11 cellular contexts compared by ENCODE assay signal in the genomic region with DNA sequence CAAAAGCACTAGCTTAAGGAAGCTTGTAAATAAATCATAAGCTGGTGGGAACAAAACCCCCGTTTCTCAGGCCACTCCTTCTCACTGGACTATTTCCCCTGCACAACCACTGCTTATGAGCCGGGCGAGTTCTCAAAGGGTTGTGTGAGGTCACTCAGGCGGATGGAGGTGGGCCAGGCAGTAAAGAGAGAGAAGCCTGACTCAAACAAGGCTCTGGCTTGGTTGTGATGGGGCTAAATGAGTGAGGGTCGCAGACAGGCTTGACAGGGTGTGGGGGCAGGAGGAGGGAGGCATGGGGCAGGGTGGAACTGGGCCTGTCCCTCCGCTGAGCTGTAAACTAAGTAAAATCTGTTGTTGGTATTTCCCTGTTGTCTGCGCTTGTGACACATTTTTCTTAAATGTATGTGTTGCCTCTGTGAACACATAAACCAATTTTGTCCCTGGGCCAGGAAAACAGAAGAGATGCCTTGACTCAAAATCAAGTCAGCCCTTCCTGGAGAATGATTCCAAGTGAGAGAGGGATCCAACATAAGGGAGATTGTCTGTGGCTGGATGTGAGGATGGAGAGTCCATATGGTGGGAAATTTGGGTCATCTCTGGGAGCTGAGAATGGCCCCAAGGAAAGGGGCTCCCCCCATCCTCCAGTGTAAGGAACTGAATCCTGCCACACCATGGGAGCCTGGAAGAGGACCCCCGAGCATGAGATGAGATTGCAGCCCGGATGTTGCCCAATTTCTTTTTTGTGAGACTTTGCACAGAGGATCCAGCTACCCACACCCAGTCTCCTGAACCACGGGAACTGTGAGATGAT. TPM values are rescaled to one million over a fixed set of nuclear protein-coding genes. Genes with fewer than 3 reads are reported as not detected.
DNase-seq lines count a peak whose midpoint lies in the region; ATAC-seq, FAIRE-seq and TF ChIP-seq lines count a peak whose summit lies in the region.
"Had no signal": no experiment of that assay in that cellular context is flagged by ENCODE, and none has a peak within 500 bp of the region (broad histone marks: within the 10 kb centered on the region; RNA-seq: fewer than 3 reads in every experiment).

No MANE protein-coding gene starts in this region.

- H3K27ac ChIP-seq in K562 (ENCODE audit: extremely low read depth, low read depth, low read length), result peak overlapping the region; percentile 49; the same call in 1 of the 3 replicates
- peak overlapping the region; percentile 46 for H3K27ac ChIP-seq in HepG2 (ENCODE audit: extremely low read length, insufficient read depth, low read length)
- H3K27ac ChIP-seq in uterus, result peak overlapping the region; percentile 21 to 37
- H3K27ac ChIP-seq: body of pancreas had no signal

- intact Hi-C loops in K562 (cut with micrococcal nuclease) (no loop called here), HepG2 (cut with micrococcal nuclease; ENCODE audit: unreplicated experiment) (no loop called here), uterus (cut with DNase I; ENCODE audit: low total_unique reads) (no loop called here)

- TF ChIP-seq RAD21 in K562 (CRISPR knock-in tag; conservative IDR thresholded peaks at IDR 0.05 in 1 of 2, IDR thresholded peaks at IDR 0.05 in 1 of 2), result no peak
- TF ChIP-seq RAD21 in HepG2 (CRISPR knock-in tag; IDR thresholded peaks at IDR 0.05), result no peak

- H2AFZ ChIP-seq in K562 (ENCODE audit: low read depth, low read length), result peak overlapping the region; percentile 82
- H2AFZ ChIP-seq in HepG2 (ENCODE audit: low read length), result peak overlapping the region; percentile 47

- WGBS in K562 (ENCODE audit: insufficient coverage, low coverage, missing lambda C conversion rate), result 54% methylated on average over 10 of the region's 10 CpGs
- WGBS in HepG2 (ENCODE audit: low lambda C conversion rate), result 11% methylated on average over 10 of the region's 10 CpGs

- FAIRE-seq in K562 (lab: Jason Lieb, UNC), result no peak
- FAIRE-seq in HepG2 (lab: Jason Lieb, UNC), result peak; percentile 30

- in situ Hi-C loops in K562 (cut with MboI), result no loop called here
- in situ Hi-C loops in HepG2 (cut with HindIII; ENCODE audit: extremely low pct_ligation_motif_present, low pct_unique_long_range_greater_than_20kb), result no loop called here

- DNase-seq in NCI-H82 (lab: John Stamatoyannopoulos, UW), result peak; percentile 10
- no peak for DNase-seq in NCI-H82 treated with DMSO at 0.1 percent for 48 hours (lab: John Stamatoyannopoulos, UW; ENCODE audit: unreplicated experiment)
- DNase-seq in K562 (ENCODE audit: extremely low read depth in 1 of 4, low spot score in 3 of 4), result peak in 1 of 4 experiments; percentile 25
- DNase-seq in HepG2 (ENCODE audit: low spot score), result peak; percentile 42
- peak; percentile 25 to 37 for DNase-seq in uterus
- no peak for DNase-seq in dermis blood vessel endothelial cell
- DNase-seq: activated CD8-positive, alpha-beta memory T cell treated with anti-CD3 and anti-CD28 coated beads, Interleukin-2, amount 50 U/mL, for 4 hours; body of pancreas; stimulated activated CD4-positive, alpha-beta T cell treated with anti-CD3 and anti-CD28 coated beads, Interleukin-2, amount 100 ng/mL, for 24 hours had no signal

- H3K27me3 ChIP-seq in K562 (ENCODE audit: control insufficient read depth in 2 of 2, insufficient read depth in 2 of 2, low read length in 2 of 2) (no peaks in the 10 kb centered on the region), HepG2 (ENCODE audit: control insufficient read depth in 1 of 2, insufficient read depth in 2 of 2, low read length in 2 of 2) (no peaks in the 10 kb centered on the region), uterus (no peaks in the 10 kb centered on the region)
- H3K27me3 ChIP-seq: body of pancreas had no signal

- no peaks in the 10 kb centered on the region for H3K9me1 ChIP-seq in K562 (ENCODE audit: control insufficient read depth, insufficient read depth, low read length)

- H4K20me1 ChIP-seq in K562 (replicated peaks; ENCODE audit: control insufficient read depth, insufficient read depth, low read length) (no peaks in the 10 kb centered on the region), HepG2 (ENCODE audit: insufficient read depth, low read length) (no peaks in the 10 kb centered on the region)

- ATAC-seq in K562 (peak; percentile 13; the same call in 2 of the 3 replicates), HepG2 (peak; percentile 58), HG03159 (IDR thresholded peaks at IDR 0.05; ENCODE audit: unreplicated experiment) (no peak), HG02981 (IDR thresholded peaks at IDR 0.05; ENCODE audit: unreplicated experiment) (no peak)
- ATAC-seq: body of pancreas had no signal

- no TSS peak for BruUV-seq in K562 (replicated peaks; lab: Mats Ljungman, UMichigan)
- no TSS peak for BruUV-seq in HepG2 (replicated peaks; lab: Mats Ljungman, UMichigan)

- POLR2A ChIA-PET in K562 (lab: Yijun Ruan, JAX) (interaction anchor here (1.0 to 1.4 kb wide), 3 partner anchors 9 to 33 kb away, joined by 3 to 5 read pairs (median 4); partner anchors contain the start of gene CRYM), HepG2 (lab: Yijun Ruan, JAX) (interaction anchor here (0.8 to 2.5 kb wide), 6 partner anchors 9 to 77 kb away, joined by 4 to 17 read pairs (median 6); partner anchors contain the start of gene ANKS4B)

- peaks cover 29% of the 10 kb centered on the region in 2 experiments for H3K4me1 ChIP-seq in K562 (replicated peaks in 1 of 2; ENCODE audit: control insufficient read depth in 2 of 2, insufficient read depth in 2 of 2, low read length in 2 of 2)
- H3K4me1 ChIP-seq in HepG2 (ENCODE audit: insufficient read depth, low read length), result peaks cover 63% of the 10 kb centered on the region
- no peaks in the 10 kb centered on the region for H3K4me1 ChIP-seq in uterus

- TF ChIP-seq CTCF in K562 (IDR thresholded peaks at IDR 0.05 in 2 of 3, conservative IDR thresholded peaks at IDR 0.05 in 1 of 3; ENCODE audit: insufficient read depth in 2 of 3, low read depth in 1 of 3, low read length in 3 of 3) (no peak), HepG2 (CRISPR knock-in tag; IDR thresholded peaks at IDR 0.05) (no peak), uterus (IDR thresholded peaks at IDR 0.05) (no peak)

- CTCF ChIA-PET in K562 (lab: Yijun Ruan, JAX; ENCODE audit: low intra/inter-chr PET ratio), result no interaction called here
- CTCF ChIA-PET in HepG2 (lab: Yijun Ruan, JAX; ENCODE audit: low intra/inter-chr PET ratio, low total read pairs), result no interaction called here

- TF ChIP-seq EP300 in K562 (IDR thresholded peaks at IDR 0.05; ENCODE audit: low read length) (no peak), HepG2 (IDR thresholded peaks at IDR 0.05; ENCODE audit: low read depth in 2 of 2, low read length in 2 of 2) (no peak), HepG2 (CRISPR knock-in tag; IDR thresholded peaks at IDR 0.05; ENCODE audit: borderline replicate concordance) (no peak)

- H3K4me2 ChIP-seq in K562 (ENCODE audit: insufficient read depth, low read length), result peak overlapping the region; percentile 58; the same call in 1 of the 2 replicates
- peak overlapping the region; percentile 76 for H3K4me2 ChIP-seq in HepG2 (ENCODE audit: low read depth, low read length)

- no peak for TF ChIP-seq POLR2A in K562 (conservative IDR thresholded peaks at IDR 0.05)
- no peak for TF ChIP-seq POLR2A in HepG2 (IDR thresholded peaks at IDR 0.05; ENCODE audit: insufficient read depth in 1 of 2, low read depth in 2 of 2, low read length in 2 of 2)
- no peak for TF ChIP-seq POLR2A in uterus (IDR thresholded peaks at IDR 0.05)

- H3K79me2 ChIP-seq in K562 (ENCODE audit: control insufficient read depth, insufficient read depth, low read length), result no peaks in the 10 kb centered on the region
- no peaks in the 10 kb centered on the region for H3K79me2 ChIP-seq in HepG2 (ENCODE audit: insufficient read depth, low read length)

- H3K9ac ChIP-seq in K562 (ENCODE audit: insufficient read depth in 1 of 2, low read depth in 2 of 2, low read length in 2 of 2), result peak overlapping the region; percentile 19 to 23; a peak in 2 of 4 replicates
- H3K9ac ChIP-seq in HepG2 (ENCODE audit: insufficient read depth, low read depth, low read length), result peak overlapping the region; percentile 24; the same call in 1 of the 2 replicates

- H3K9me3 ChIP-seq in K562 (replicated peaks; ENCODE audit: control insufficient read depth, insufficient read depth, low read depth, low read length), result no peaks in the 10 kb centered on the region
- H3K9me3 ChIP-seq in HepG2 (ENCODE audit: low read length), result no peaks in the 10 kb centered on the region
- H3K9me3 ChIP-seq in uterus, result no peaks in the 10 kb centered on the region
- H3K9me3 ChIP-seq: body of pancreas had no signal

- no peaks in the 10 kb centered on the region for H3K36me3 ChIP-seq in K562 (ENCODE audit: control insufficient read depth, insufficient read depth, low read length)
- H3K36me3 ChIP-seq in HepG2 (replicated peaks in 1 of 2; ENCODE audit: control insufficient read depth in 1 of 2, insufficient read depth in 2 of 2, low read length in 2 of 2), result no peaks in the 10 kb centered on the region
- no peaks in the 10 kb centered on the region for H3K36me3 ChIP-seq in uterus

- H3K4me3 ChIP-seq in K562, result no peak overlapping the region
- H3K4me3 ChIP-seq in HepG2 (replicated peaks in 1 of 3; ENCODE audit: insufficient read depth in 1 of 3, low read depth in 2 of 3, low read length in 3 of 3), result peak overlapping the region; percentile 23 to 50 (median 45)
- H3K4me3 ChIP-seq in uterus, result no peak overlapping the region
- H3K4me3 ChIP-seq: body of pancreas had no signal

RNA-seq across cellular contexts. Expression of gene CRYM, which starts 13.7 kb away (rescaled TPM):
- total RNA-seq in K562 (2011; cell fraction: chromatin; rRNA removed; ENCODE audit: low replicate concordance), result 0.58 and 1.00 TPM in 2 replicates
- total RNA-seq in K562 (2011; cell fraction: nucleolus; rRNA removed), result 0.33 and 0.66 TPM in 2 replicates
- total RNA-seq in K562 (2011; cell fraction: nucleoplasm; rRNA removed), result 0.46 and 0.66 TPM in 2 replicates
- total RNA-seq in K562 (2014; rRNA removed) (0.41 and 0.65 TPM in 2 replicates), K562 (2014; rRNA removed; fragmentation: Illumina TruSeq; extraction: Trizol) (0.41 and 0.47 TPM in 2 replicates), K562 (2015; rRNA removed; fragmentation: Illumina TruSeq; extraction: Trizol) (0.23 and 0.58 TPM in 2 replicates), K562 (2021) (0.98 TPM in 2 replicates), HepG2 (2016; rRNA removed; fragmentation: Illumina TruSeq; extraction: Trizol) (1.9 and 2.4 TPM in 2 replicates), uterus (10 to 100 TPM in 1 of 4 donors, not detected in 3; 13.8 TPM), dermis blood vessel endothelial cell (not detected in 2 replicates)
- polyA plus RNA-seq in K562 (2011; rRNA removed) (0.56 and 0.62 TPM in 2 replicates), K562 (2014; fragmentation: Illumina TruSeq; extraction: Trizol) (0.47 and 0.59 TPM in 2 replicates), K562 (2014; fragmentation: Nextera tagmentation; extraction: Ambion mirVana) (under 1 TPM; 0.08 to 0.15 TPM), K562 (2014; rRNA removed) (0.37 and 0.73 TPM in 2 replicates), HepG2 (2011; rRNA removed) (2.2 and 2.6 TPM in 2 replicates)
- 0.62 and 1.7 TPM in 2 replicates for polyA plus RNA-seq in K562 (2011; cell fraction: cytosol; rRNA removed)
- 0.77 and 0.79 TPM in 2 replicates for polyA plus RNA-seq in K562 (2011; cell fraction: nucleus; rRNA removed)
- 0.82 and 1.5 TPM in 2 replicates for polyA plus RNA-seq in K562 (2012)
- polyA minus RNA-seq in K562 (2011; rRNA and poly(A)+ RNA removed), result 0.28 and 0.36 TPM in 2 replicates
- not detected in 2 replicates for polyA minus RNA-seq in K562 (2011; cell fraction: cytosol; rRNA and poly(A)+ RNA removed)
- 0.33 TPM in 1 of 2 replicates, not detected in the other for polyA minus RNA-seq in K562 (2011; cell fraction: nucleus; rRNA and poly(A)+ RNA removed)
- total RNA-seq in HepG2 (2016; cell fraction: cytosol; rRNA removed; fragmentation: Illumina TruSeq; extraction: Trizol; ENCODE audit: low read depth), result 0.53 and 0.91 TPM in 2 replicates
- total RNA-seq in HepG2 (2016; cell fraction: insoluble cytoplasmic fraction; rRNA removed; fragmentation: Illumina TruSeq; extraction: Trizol), result 1.5 and 2.2 TPM in 2 replicates
- total RNA-seq in HepG2 (2016; cell fraction: membrane; rRNA removed; fragmentation: Illumina TruSeq; extraction: Trizol), result 0.45 and 0.74 TPM in 2 replicates
- 0.71 and 0.72 TPM in 2 replicates for total RNA-seq in HepG2 (2016; cell fraction: nucleus; rRNA removed; fragmentation: Illumina TruSeq; extraction: Trizol)
- polyA plus RNA-seq in HepG2 (2011; cell fraction: cytosol; rRNA removed), result 2.3 and 2.5 TPM in 2 replicates
- polyA plus RNA-seq in HepG2 (2011; cell fraction: nucleus; rRNA removed), result 3.8 and 5.1 TPM in 2 replicates
- polyA plus RNA-seq in HepG2 (2012), result 3.1 and 5.2 TPM in 2 replicates
- polyA plus RNA-seq in HepG2 (2016; cell fraction: cytosol; fragmentation: Illumina TruSeq; extraction: Trizol; ENCODE audit: low read depth), result 0.28 and 1.1 TPM in 2 replicates
- 2.0 TPM in 2 replicates for polyA plus RNA-seq in HepG2 (2016; cell fraction: insoluble cytoplasmic fraction; fragmentation: Illumina TruSeq; extraction: Trizol; ENCODE audit: low read depth)
- polyA plus RNA-seq in HepG2 (2016; cell fraction: membrane; fragmentation: Illumina TruSeq; extraction: Trizol; ENCODE audit: low read depth), result 0.23 and 0.62 TPM in 2 replicates
- 1.6 and 2.0 TPM in 2 replicates for polyA plus RNA-seq in HepG2 (2016; cell fraction: nucleus; fragmentation: Illumina TruSeq; extraction: Trizol; ENCODE audit: insufficient read depth, low read depth)
- 2.0 TPM in 1 of 2 replicates, not detected in the other for polyA minus RNA-seq in HepG2 (2011; rRNA and poly(A)+ RNA removed; ENCODE audit: low replicate concordance)
- polyA minus RNA-seq in HepG2 (2011; cell fraction: cytosol; rRNA and poly(A)+ RNA removed), result 0.69 and 3.2 TPM in 2 replicates
- 0.52 and 0.87 TPM in 2 replicates for polyA minus RNA-seq in HepG2 (2011; cell fraction: nucleus; rRNA and poly(A)+ RNA removed)

RNA-seq across cellular contexts. Expression of gene ANKS4B, which starts 30.9 kb away (rescaled TPM):
- not detected in 2 replicates for total RNA-seq in K562 (2011; cell fraction: chromatin; rRNA removed; ENCODE audit: low replicate concordance)
- not detected in 2 replicates for total RNA-seq in K562 (2011; cell fraction: nucleolus; rRNA removed)
- total RNA-seq in K562 (2011; cell fraction: nucleoplasm; rRNA removed), result not detected in 2 replicates
- total RNA-seq in K562 (2014; rRNA removed), result not detected in 2 replicates
- total RNA-seq in K562 (2014; rRNA removed; fragmentation: Illumina TruSeq; extraction: Trizol), result not detected in 2 replicates
- total RNA-seq in K562 (2015; rRNA removed; fragmentation: Illumina TruSeq; extraction: Trizol), result not detected in 2 replicates
- total RNA-seq in K562 (2021), result not detected in 2 replicates
- polyA plus RNA-seq in K562 (2011; rRNA removed), result not detected in 2 replicates
- not detected in 2 replicates for polyA plus RNA-seq in K562 (2011; cell fraction: cytosol; rRNA removed)
- not detected in 2 replicates for polyA plus RNA-seq in K562 (2011; cell fraction: nucleus; rRNA removed)
- polyA plus RNA-seq in K562 (2012), result not detected in 2 replicates
- not detected in 2 replicates for polyA plus RNA-seq in K562 (2014; fragmentation: Illumina TruSeq; extraction: Trizol)
- not detected for polyA plus RNA-seq in K562 (2014; fragmentation: Nextera tagmentation; extraction: Ambion mirVana)
- not detected in 2 replicates for polyA plus RNA-seq in K562 (2014; rRNA removed)
- not detected in 2 replicates for polyA minus RNA-seq in K562 (2011; rRNA and poly(A)+ RNA removed)
- not detected in 2 replicates for polyA minus RNA-seq in K562 (2011; cell fraction: cytosol; rRNA and poly(A)+ RNA removed)
- polyA minus RNA-seq in K562 (2011; cell fraction: nucleus; rRNA and poly(A)+ RNA removed), result not detected in 2 replicates
- 30.0 and 37.7 TPM in 2 replicates for total RNA-seq in HepG2 (2016; rRNA removed; fragmentation: Illumina TruSeq; extraction: Trizol)
- 7.5 and 7.9 TPM in 2 replicates for total RNA-seq in HepG2 (2016; cell fraction: cytosol; rRNA removed; fragmentation: Illumina TruSeq; extraction: Trizol; ENCODE audit: low read depth)
- total RNA-seq in HepG2 (2016; cell fraction: insoluble cytoplasmic fraction; rRNA removed; fragmentation: Illumina TruSeq; extraction: Trizol), result 30.0 and 37.4 TPM in 2 replicates
- 16.1 and 18.2 TPM in 2 replicates for total RNA-seq in HepG2 (2016; cell fraction: membrane; rRNA removed; fragmentation: Illumina TruSeq; extraction: Trizol)
- 17.1 and 18.6 TPM in 2 replicates for total RNA-seq in HepG2 (2016; cell fraction: nucleus; rRNA removed; fragmentation: Illumina TruSeq; extraction: Trizol)
- polyA plus RNA-seq in HepG2 (2011; rRNA removed), result 6.5 and 8.0 TPM in 2 replicates
- polyA plus RNA-seq in HepG2 (2011; cell fraction: cytosol; rRNA removed), result 5.8 and 8.4 TPM in 2 replicates
- polyA plus RNA-seq in HepG2 (2011; cell fraction: nucleus; rRNA removed), result 3.4 and 5.6 TPM in 2 replicates
- polyA plus RNA-seq in HepG2 (2012), result 7.3 and 13.1 TPM in 2 replicates
- 1.2 and 1.6 TPM in 2 replicates for polyA plus RNA-seq in HepG2 (2016; cell fraction: cytosol; fragmentation: Illumina TruSeq; extraction: Trizol; ENCODE audit: low read depth)
- polyA plus RNA-seq in HepG2 (2016; cell fraction: insoluble cytoplasmic fraction; fragmentation: Illumina TruSeq; extraction: Trizol; ENCODE audit: low read depth), result 22.7 and 23.5 TPM in 2 replicates
- 3.8 and 4.0 TPM in 2 replicates for polyA plus RNA-seq in HepG2 (2016; cell fraction: membrane; fragmentation: Illumina TruSeq; extraction: Trizol; ENCODE audit: low read depth)
- 10.6 and 12.9 TPM in 2 replicates for polyA plus RNA-seq in HepG2 (2016; cell fraction: nucleus; fragmentation: Illumina TruSeq; extraction: Trizol; ENCODE audit: insufficient read depth, low read depth)
- polyA minus RNA-seq in HepG2 (2011; rRNA and poly(A)+ RNA removed; ENCODE audit: low replicate concordance), result 17.9 TPM in 1 of 2 replicates, not detected in the other
- 11.2 and 14.3 TPM in 2 replicates for polyA minus RNA-seq in HepG2 (2011; cell fraction: cytosol; rRNA and poly(A)+ RNA removed)
- polyA minus RNA-seq in HepG2 (2011; cell fraction: nucleus; rRNA and poly(A)+ RNA removed), result 22.4 and 31.3 TPM in 2 replicates
- total RNA-seq in uterus, result not detected
- total RNA-seq in dermis blood vessel endothelial cell, result not detected in 2 replicates

RNA-seq across cellular contexts. Expression of gene ZP2, which starts 53.1 kb away (rescaled TPM):
- total RNA-seq in K562 (2011; cell fraction: chromatin; rRNA removed; ENCODE audit: low replicate concordance), result not detected in 2 replicates
- not detected in 2 replicates for total RNA-seq in K562 (2011; cell fraction: nucleolus; rRNA removed)
- not detected in 2 replicates for total RNA-seq in K562 (2011; cell fraction: nucleoplasm; rRNA removed)
- not detected in 2 replicates for total RNA-seq in K562 (2014; rRNA removed)
- not detected in 2 replicates for total RNA-seq in K562 (2014; rRNA removed; fragmentation: Illumina TruSeq; extraction: Trizol)
- not detected in 2 replicates for total RNA-seq in K562 (2015; rRNA removed; fragmentation: Illumina TruSeq; extraction: Trizol)
- not detected in 2 replicates for total RNA-seq in K562 (2021)
- polyA plus RNA-seq in K562 (2011; rRNA removed), result not detected in 2 replicates
- not detected in 2 replicates for polyA plus RNA-seq in K562 (2011; cell fraction: cytosol; rRNA removed)
- not detected in 2 replicates for polyA plus RNA-seq in K562 (2011; cell fraction: nucleus; rRNA removed)
- not detected in 2 replicates for polyA plus RNA-seq in K562 (2012)
- polyA plus RNA-seq in K562 (2014; fragmentation: Illumina TruSeq; extraction: Trizol), result not detected in 2 replicates
- not detected for polyA plus RNA-seq in K562 (2014; fragmentation: Nextera tagmentation; extraction: Ambion mirVana)
- not detected in 2 replicates for polyA plus RNA-seq in K562 (2014; rRNA removed)
- not detected in 2 replicates for polyA minus RNA-seq in K562 (2011; rRNA and poly(A)+ RNA removed)
- not detected in 2 replicates for polyA minus RNA-seq in K562 (2011; cell fraction: cytosol; rRNA and poly(A)+ RNA removed)
- polyA minus RNA-seq in K562 (2011; cell fraction: nucleus; rRNA and poly(A)+ RNA removed), result not detected in 2 replicates
- total RNA-seq in HepG2 (2016; rRNA removed; fragmentation: Illumina TruSeq; extraction: Trizol), result not detected in 2 replicates
- total RNA-seq in HepG2 (2016; cell fraction: cytosol; rRNA removed; fragmentation: Illumina TruSeq; extraction: Trizol; ENCODE audit: low read depth), result not detected in 2 replicates
- total RNA-seq in HepG2 (2016; cell fraction: insoluble cytoplasmic fraction; rRNA removed; fragmentation: Illumina TruSeq; extraction: Trizol), result not detected in 2 replicates
- total RNA-seq in HepG2 (2016; cell fraction: membrane; rRNA removed; fragmentation: Illumina TruSeq; extraction: Trizol), result not detected in 2 replicates
- total RNA-seq in HepG2 (2016; cell fraction: nucleus; rRNA removed; fragmentation: Illumina TruSeq; extraction: Trizol), result not detected in 2 replicates
- polyA plus RNA-seq in HepG2 (2011; rRNA removed), result not detected in 2 replicates
- not detected in 2 replicates for polyA plus RNA-seq in HepG2 (2011; cell fraction: cytosol; rRNA removed)
- not detected in 2 replicates for polyA plus RNA-seq in HepG2 (2011; cell fraction: nucleus; rRNA removed)
- polyA plus RNA-seq in HepG2 (2012), result not detected in 2 replicates
- not detected in 2 replicates for polyA plus RNA-seq in HepG2 (2016; cell fraction: cytosol; fragmentation: Illumina TruSeq; extraction: Trizol; ENCODE audit: low read depth)
- not detected in 2 replicates for polyA plus RNA-seq in HepG2 (2016; cell fraction: insoluble cytoplasmic fraction; fragmentation: Illumina TruSeq; extraction: Trizol; ENCODE audit: low read depth)
- polyA plus RNA-seq in HepG2 (2016; cell fraction: membrane; fragmentation: Illumina TruSeq; extraction: Trizol; ENCODE audit: low read depth), result not detected in 2 replicates
- not detected in 2 replicates for polyA plus RNA-seq in HepG2 (2016; cell fraction: nucleus; fragmentation: Illumina TruSeq; extraction: Trizol; ENCODE audit: insufficient read depth, low read depth)
- polyA minus RNA-seq in HepG2 (2011; rRNA and poly(A)+ RNA removed; ENCODE audit: low replicate concordance), result not detected in 2 replicates
- polyA minus RNA-seq in HepG2 (2011; cell fraction: cytosol; rRNA and poly(A)+ RNA removed), result not detected in 2 replicates
- polyA minus RNA-seq in HepG2 (2011; cell fraction: nucleus; rRNA and poly(A)+ RNA removed), result not detected in 2 replicates
- 1 to 10 TPM in 1 of 4 donors, not detected in 3; 3.4 TPM for total RNA-seq in uterus
- total RNA-seq in dermis blood vessel endothelial cell, result 0.23 TPM in 1 of 2 replicates, not detected in the other
- total RNA-seq: body of pancreas had no signal

Comparison
In these comparisons a context has a peak if more than half of its experiments do, and no peak if none do; other contexts are left out.
1. DNase-seq: peak in NCI-H82 (single experiment), HepG2 (single experiment) and uterus (2 of 2); none in NCI-H82 treated with DMSO at 0.1 percent for 48 hours (single experiment) and dermis blood vessel endothelial cell (single experiment).
2. ATAC-seq: peak in K562 (single experiment) and HepG2 (single experiment); none in HG03159 (single experiment) and HG02981 (single experiment).
3. H3K4me3 ChIP-seq: peak in HepG2 (3 of 3); none in K562 (single experiment) and uterus (0 of 2).
4. Peak in every context shown above with its lines, with median percentiles within 50 percentile points of each other: H3K27ac ChIP-seq.